ENCODE assay signal across 8 cellular contexts in the genomic region with DNA sequence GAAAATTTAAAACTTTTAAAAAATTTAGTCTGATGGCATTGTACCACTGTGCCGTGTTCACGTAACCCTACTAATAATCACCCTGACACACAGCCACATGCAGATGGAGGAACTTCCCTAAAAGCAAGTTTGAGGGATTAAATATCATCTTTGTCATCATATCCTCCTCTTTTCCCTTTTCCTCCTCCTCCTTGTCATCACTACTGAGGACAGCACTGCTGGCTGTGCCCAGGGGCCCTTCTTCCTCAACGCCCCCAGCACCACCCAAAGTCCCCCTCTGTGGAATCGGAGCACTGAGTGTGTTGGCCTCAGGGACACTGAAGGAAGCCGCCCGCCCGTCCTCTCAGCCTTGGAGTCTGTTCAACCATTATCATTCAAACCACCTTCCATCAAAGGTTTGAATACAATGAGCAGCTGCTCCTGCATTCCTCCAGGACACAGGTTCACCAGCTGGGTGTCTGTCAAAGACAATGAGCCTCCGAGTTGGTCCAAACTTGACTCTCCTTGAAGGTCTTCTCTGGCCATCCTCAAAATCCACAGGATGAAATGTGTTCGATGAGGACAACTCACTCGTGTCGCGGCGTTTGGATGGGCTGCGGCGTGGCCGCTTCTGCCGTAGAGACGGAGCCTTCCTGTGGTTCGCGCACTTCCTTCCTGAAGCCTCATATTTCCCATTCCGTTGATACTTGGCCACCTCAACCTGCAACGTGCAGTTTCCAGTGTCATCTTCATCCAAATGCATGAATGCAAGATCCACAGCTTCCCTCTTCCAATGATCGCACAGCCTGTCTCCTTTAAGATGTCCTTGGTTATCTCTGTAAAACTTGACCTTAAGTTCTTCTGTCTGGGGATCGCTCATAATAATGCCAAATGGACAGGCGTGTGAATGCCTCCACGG. TPM values are rescaled to one million over a fixed set of nuclear protein-coding genes. Genes with fewer than 3 reads are reported as not detected.
DNase-seq lines count a peak whose midpoint lies in the region; ATAC-seq, FAIRE-seq and TF ChIP-seq lines count a peak whose summit lies in the region.

No MANE protein-coding gene starts in this region.

- ATAC-seq in GM12878 (peak; percentile 18; the same call in 2 of the 3 replicates), memory B cell (ENCODE audit: low read depth) (no peak), HG03571 (IDR thresholded peaks at IDR 0.05; ENCODE audit: unreplicated experiment) (no peak)

- peak overlapping the region; percentile 52 for H3K9ac ChIP-seq in GM12878 (ENCODE audit: control insufficient read depth, insufficient read depth, low read length)

- SMC1A ChIA-PET in GM12878 (lab: Charles Lee; ENCODE audit: uncharacterized antibody, unreplicated experiment) = interaction anchor here (0.7 to 1.6 kb wide), 3 partner anchors 16 to 41 kb away, joined by 3 to 5 read pairs (median 3); no protein-coding TSS in a partner anchor

- H3K4me3 Mint-ChIP-seq in memory B cell = peak overlapping the region; percentile 93

- TF ChIP-seq CTCF in GM12878 (IDR thresholded peaks at IDR 0.05 in 2 of 3, conservative IDR thresholded peaks at IDR 0.05 in 1 of 3; ENCODE audit: control insufficient read depth in 2 of 3, extremely low read depth in 1 of 3, insufficient read depth in 1 of 3, low read depth in 3 of 3, low read length in 3 of 3) (no peak), thyroid gland (IDR thresholded peaks at IDR 0.05) (no peak)

- H3K4me1 Mint-ChIP-seq in memory B cell = peaks cover 26% of the 10 kb centered on the region

- TF ChIP-seq RAD21 in GM12878 (IDR thresholded peaks at IDR 0.05; ENCODE audit: insufficient read depth, low read depth, low read length) = no peak

- H3K79me2 ChIP-seq in GM12878 (ENCODE audit: control insufficient read depth, insufficient read depth, low read length) = no peaks in the 10 kb centered on the region

- peak overlapping the region; percentile 100 for H3K4me2 ChIP-seq in GM12878 (ENCODE audit: control insufficient read depth, insufficient read depth)

- H3K36me3 ChIP-seq in GM12878 (ENCODE audit: control insufficient read depth in 2 of 2, insufficient read depth in 2 of 2, low read length in 1 of 2) = no peaks in the 10 kb centered on the region
- H3K36me3 ChIP-seq in thyroid gland = no peaks in the 10 kb centered on the region

- intact Hi-C loops in GM12878 (cut with micrococcal nuclease; ENCODE audit: unreplicated experiment) = loop anchor here (1.0 kb wide), 1 partner anchor 23 kb away; no protein-coding TSS in a partner anchor
- intact Hi-C loops in thyroid gland (cut with DNase I) = no loop called here

- no peaks in the 10 kb centered on the region for H4K20me1 ChIP-seq in GM12878 (ENCODE audit: control insufficient read depth, insufficient read depth)

- H3K27ac Mint-ChIP-seq in memory B cell = peak overlapping the region; percentile 89

- no peaks in the 10 kb centered on the region for H3K9me3 ChIP-seq in GM12878 (replicated peaks; ENCODE audit: control insufficient read depth, insufficient read depth, low read length)
- H3K9me3 ChIP-seq in thyroid gland = no peaks in the 10 kb centered on the region

- H3K27ac ChIP-seq in GM12878 (ENCODE audit: control insufficient read depth, insufficient read depth) (peak overlapping the region; percentile 88), thyroid gland (peak overlapping the region; percentile 34 to 83 (median 70))

- TF ChIP-seq EP300 in GM12878 (IDR thresholded peaks at IDR 0.05; ENCODE audit: borderline replicate concordance in 1 of 2, control insufficient read depth in 1 of 2, low read depth in 2 of 2, low read length in 2 of 2) = no peak

- in situ Hi-C loops in GM12878 (cut with MboI) = no loop called here

- peaks cover 7% of the 10 kb centered on the region for H3K36me3 Mint-ChIP-seq in memory B cell

- POLR2A ChIA-PET in GM12878 (lab: Charles Lee) = interaction anchor here (0.6 to 1.6 kb wide), 2 partner anchors 33 to 162 kb away, joined by 4 read pairs; no protein-coding TSS in a partner anchor

- RAD21 ChIA-PET in GM12878 (lab: Charles Lee; ENCODE audit: unreplicated experiment) = interaction anchor here (1.0 kb wide), 1 partner anchor 21 kb away, joined by 3 read pairs; no protein-coding TSS in a partner anchor

- TSS peak; percentile 95 for BruUV-seq in GM12878 (replicated peaks; lab: Mats Ljungman, UMichigan)

- no peak for FAIRE-seq in GM12878 (lab: Jason Lieb, UNC)

- peak; percentile 83 for DNase-seq in activated effector memory CD4-positive, alpha-beta T cell treated with anti-CD3 and anti-CD28 coated beads, Interleukin-2, amount 50 U/mL, for 16 hours
- no peak for DNase-seq in activated effector memory CD4-positive, alpha-beta T cell treated with Interleukin-2 at 50 U/mL for 16 hours
- DNase-seq in RKO (ENCODE audit: low spot score) (peak; percentile 60), GM12878 (ENCODE audit: low read depth, low spot score) (no peak), memory B cell (ENCODE audit: low spot score in 2 of 2) (no peak), thyroid gland (no peak), cerebellar cortex (ENCODE audit: low spot score) (no peak)

- H3K27me3 ChIP-seq in GM12878 (replicated peaks in 1 of 2; ENCODE audit: control insufficient read depth in 2 of 2, insufficient read depth in 2 of 2, low read length in 1 of 2) (no peaks in the 10 kb centered on the region), thyroid gland (no peaks in the 10 kb centered on the region)

- peaks cover 40% of the 10 kb centered on the region for H3K4me1 ChIP-seq in GM12878 (ENCODE audit: control insufficient read depth, insufficient read depth, low read length)
- H3K4me1 ChIP-seq in thyroid gland = peaks cover 9 to 18% of the 10 kb centered on the region in 2 donors

- H2AFZ ChIP-seq in GM12878 (ENCODE audit: control insufficient read depth, low read depth, low read length) = peak overlapping the region; percentile 92

- WGBS in GM12878 (ENCODE audit: insufficient coverage, insufficient replicate concordance, low lambda C conversion rate, missing lambda C conversion rate) = 21% methylated on average over 26 of the region's 26 CpGs
- WGBS in thyroid gland, 2 donors = 67 to 70% methylated on average over 26 of the region's 26 CpGs

- H3K9me3 Mint-ChIP-seq in memory B cell = no peaks in the 10 kb centered on the region

- H3K27me3 Mint-ChIP-seq in memory B cell = no peaks in the 10 kb centered on the region

- CTCF ChIA-PET in GM12878 (lab: Yijun Ruan, JAX) = interaction anchor here (0.6 to 2.3 kb wide), 3 partner anchors 22 to 290 kb away, joined by 3 to 6 read pairs (median 3); no protein-coding TSS in a partner anchor

- H3K4me3 ChIP-seq in GM12878 (peak overlapping the region; percentile 71), thyroid gland (replicated peaks in 1 of 3) (peak overlapping the region in 1 of 3 donors; percentile 16)

- TF ChIP-seq POLR2A in GM12878 (IDR thresholded peaks at IDR 0.05; ENCODE audit: low read depth, low read length) (no peak), thyroid gland (IDR thresholded peaks at IDR 0.05) (no peak)

RNA-seq across cellular contexts. Expression of gene NQO2, which starts 23.3 kb away (rescaled TPM):
- 0.10 and 0.12 TPM in 2 replicates for total RNA-seq in GM12878 (2013; cell fraction: nucleolus; rRNA removed)
- 0.68 and 0.76 TPM in 2 replicates for total RNA-seq in GM12878 (2014; rRNA removed)
- 0.64 and 0.81 TPM in 2 replicates for total RNA-seq in GM12878 (2014; rRNA removed; fragmentation: Illumina TruSeq; extraction: Trizol)
- total RNA-seq in GM12878 (2021) = 1.3 and 2.2 TPM in 2 replicates
- polyA plus RNA-seq in GM12878 (2011; ENCODE audit: low read depth) = 1.1 TPM
- polyA plus RNA-seq in GM12878 (2011; rRNA removed) = 0.73 and 1.1 TPM in 2 replicates
- 0.67 and 1.0 TPM in 2 replicates for polyA plus RNA-seq in GM12878 (2011; cell fraction: cytosol; rRNA removed)
- 0.88 and 1.1 TPM in 2 replicates for polyA plus RNA-seq in GM12878 (2011; cell fraction: nucleus; rRNA removed)
- 2.6 and 2.7 TPM in 2 replicates for polyA plus RNA-seq in GM12878 (2012)
- 0.29 and 0.79 TPM in 2 replicates for polyA plus RNA-seq in GM12878 (2014; fragmentation: Illumina TruSeq; extraction: Trizol)
- under 1 TPM; 0.55 to 0.66 TPM for polyA plus RNA-seq in GM12878 (2014; fragmentation: Nextera tagmentation; extraction: Ambion mirVana)
- polyA plus RNA-seq in GM12878 (2014; rRNA removed) = 0.76 and 1.2 TPM in 2 replicates
- 1 to 10 TPM; 2.4 to 2.6 TPM for polyA plus RNA-seq in GM12878 (2016; fragmentation: Nextera tagmentation; extraction: Ambion mirVana)
- polyA minus RNA-seq in GM12878 (2011; rRNA and poly(A)+ RNA removed) = 0.82 and 1.2 TPM in 2 replicates
- polyA minus RNA-seq in GM12878 (2011; cell fraction: cytosol; rRNA and poly(A)+ RNA removed) = 1.4 and 2.5 TPM in 2 replicates
- polyA minus RNA-seq in GM12878 (2011; cell fraction: nucleus; rRNA and poly(A)+ RNA removed) = 0.10 and 0.36 TPM in 2 replicates
- 10 to 100 TPM; 20.7 to 43.0 (median 36.3) TPM for total RNA-seq in thyroid gland

RNA-seq across cellular contexts. Expression of gene RIPK1, which starts 45.3 kb away (rescaled TPM):
- 4.6 and 5.2 TPM in 2 replicates for total RNA-seq in GM12878 (2013; cell fraction: nucleolus; rRNA removed)
- 6.5 TPM in 2 replicates for total RNA-seq in GM12878 (2014; rRNA removed)
- 6.6 and 6.8 TPM in 2 replicates for total RNA-seq in GM12878 (2014; rRNA removed; fragmentation: Illumina TruSeq; extraction: Trizol)
- total RNA-seq in GM12878 (2021) = 6.4 and 7.2 TPM in 2 replicates
- 4.4 TPM for polyA plus RNA-seq in GM12878 (2011; ENCODE audit: low read depth)
- polyA plus RNA-seq in GM12878 (2011; rRNA removed) = 11.2 and 12.5 TPM in 2 replicates
- polyA plus RNA-seq in GM12878 (2011; cell fraction: cytosol; rRNA removed) = 8.0 and 9.8 TPM in 2 replicates
- 6.3 and 7.9 TPM in 2 replicates for polyA plus RNA-seq in GM12878 (2011; cell fraction: nucleus; rRNA removed)
- polyA plus RNA-seq in GM12878 (2012) = 4.1 and 5.3 TPM in 2 replicates
- 9.4 and 10.9 TPM in 2 replicates for polyA plus RNA-seq in GM12878 (2014; fragmentation: Illumina TruSeq; extraction: Trizol)
- polyA plus RNA-seq in GM12878 (2014; fragmentation: Nextera tagmentation; extraction: Ambion mirVana) = 1 to 10 TPM; 1.6 to 2.2 TPM
- 5.1 and 6.2 TPM in 2 replicates for polyA plus RNA-seq in GM12878 (2014; rRNA removed)
- polyA plus RNA-seq in GM12878 (2016; fragmentation: Nextera tagmentation; extraction: Ambion mirVana) = 1 to 10 TPM; 3.8 to 5.1 TPM
- polyA minus RNA-seq in GM12878 (2011; rRNA and poly(A)+ RNA removed) = 10.6 and 16.6 TPM in 2 replicates
- polyA minus RNA-seq in GM12878 (2011; cell fraction: cytosol; rRNA and poly(A)+ RNA removed) = 3.9 and 5.9 TPM in 2 replicates
- 1.7 and 3.3 TPM in 2 replicates for polyA minus RNA-seq in GM12878 (2011; cell fraction: nucleus; rRNA and poly(A)+ RNA removed)
- total RNA-seq in thyroid gland = 10 to 100 TPM; 26.2 to 33.5 (median 29.0) TPM

RNA-seq across cellular contexts. Expression of gene SERPINB6, which starts 51.6 kb away (rescaled TPM):
- total RNA-seq in GM12878 (2013; cell fraction: nucleolus; rRNA removed) = 0.35 and 0.49 TPM in 2 replicates
- 0.54 and 0.68 TPM in 2 replicates for total RNA-seq in GM12878 (2014; rRNA removed)
- total RNA-seq in GM12878 (2014; rRNA removed; fragmentation: Illumina TruSeq; extraction: Trizol) = 0.49 and 0.88 TPM in 2 replicates
- 0.66 and 1.2 TPM in 2 replicates for total RNA-seq in GM12878 (2021)
- 1.5 TPM for polyA plus RNA-seq in GM12878 (2011; ENCODE audit: low read depth)
- 0.14 TPM in 1 of 2 replicates, not detected in the other for polyA plus RNA-seq in GM12878 (2011; rRNA removed)
- polyA plus RNA-seq in GM12878 (2011; cell fraction: cytosol; rRNA removed) = 0.10 TPM in 1 of 2 replicates, not detected in the other
- polyA plus RNA-seq in GM12878 (2011; cell fraction: nucleus; rRNA removed) = 0.06 and 0.23 TPM in 2 replicates
- 0.92 and 1.6 TPM in 2 replicates for polyA plus RNA-seq in GM12878 (2012)
- 0.68 and 0.98 TPM in 2 replicates for polyA plus RNA-seq in GM12878 (2014; fragmentation: Illumina TruSeq; extraction: Trizol)
- polyA plus RNA-seq in GM12878 (2014; fragmentation: Nextera tagmentation; extraction: Ambion mirVana) = 1 to 10 TPM; 1.4 to 2.2 TPM
- 0.45 and 0.58 TPM in 2 replicates for polyA plus RNA-seq in GM12878 (2014; rRNA removed)
- polyA plus RNA-seq in GM12878 (2016; fragmentation: Nextera tagmentation; extraction: Ambion mirVana) = under 1 TPM; 0.37 to 0.39 TPM
- 0.15 TPM in 1 of 2 replicates, not detected in the other for polyA minus RNA-seq in GM12878 (2011; rRNA and poly(A)+ RNA removed)
- 3.2 and 5.1 TPM in 2 replicates for polyA minus RNA-seq in GM12878 (2011; cell fraction: cytosol; rRNA and poly(A)+ RNA removed)
- polyA minus RNA-seq in GM12878 (2011; cell fraction: nucleus; rRNA and poly(A)+ RNA removed) = 0.36 and 0.67 TPM in 2 replicates
- 100 to 1,000 TPM; 151 to 210 (median 171) TPM for total RNA-seq in thyroid gland

Comparison
In these comparisons a context has a peak if more than half of its experiments do, and no peak if none do; other contexts are left out.
1. DNase-seq: peak in activated effector memory CD4-positive, alpha-beta T cell treated with anti-CD3 and anti-CD28 coated beads, Interleukin-2, amount 50 U/mL, for 16 hours (single experiment) and RKO (single experiment); none in activated effector memory CD4-positive, alpha-beta T cell treated with Interleukin-2 at 50 U/mL for 16 hours (single experiment), GM12878 (single experiment), memory B cell (0 of 2), thyroid gland (0 of 2) and cerebellar cortex (single experiment).
2. RNA of gene NQO2, which starts 23.3 kb away (total RNA-seq): 20.7 to 43.0 TPM in thyroid gland; 0.10 to 2.2 TPM in GM12878; every median in the first group is over 4 times any median in the second.
3. RNA of gene SERPINB6, which starts 51.6 kb away (total RNA-seq): 151 to 210 TPM in thyroid gland; 0.35 to 1.2 TPM in GM12878; every median in the first group is over 10 times any median in the second.